8 cellular contexts compared by ENCODE assay signal in genomic region chr1:11979453-11979817, GRCh38. TPM values are rescaled to one million over a fixed set of nuclear protein-coding genes. Genes with fewer than 3 reads are reported as not detected.
DNase-seq lines count a peak whose midpoint lies in the region; ATAC-seq lines count a peak whose summit lies in the region.

No MANE protein-coding gene starts in this region.

- H3K4me1 Mint-ChIP-seq in activated CD4-positive, alpha-beta T cell treated with anti-CD3 and anti-CD28 coated beads, Interleukin-2, amount 10 ng/mL, durations not matched to agents 24 days and 14 days, result peaks cover 34% of the 10 kb centered on the region
- H3K4me1 Mint-ChIP-seq in stimulated activated naive B cell treated with anti-CD40 and anti-IgM and Interleukin-4, amounts not matched to agents 10 μg/mL and 1 μg/mL and 100 μg/mL, for 72 hours, result peaks cover 32 to 57% of the 10 kb centered on the region in 2 donors

- no peak for ATAC-seq in activated naive CD4-positive, alpha-beta T cell treated with anti-CD3 and anti-CD28 coated beads, Interleukin-2, amount 50 U/mL, for 72 hours
- no peak for ATAC-seq in stimulated activated naive B cell treated with anti-CD40 and anti-IgM and Interleukin-4, amounts not matched to agents 10 μg/mL and 1 μg/mL and 100 μg/mL, for 72 hours (replicated peaks)
- ATAC-seq in HG03159 (IDR thresholded peaks at IDR 0.05; ENCODE audit: unreplicated experiment), result no peak

- intact Hi-C loops in activated CD4-positive, alpha-beta T cell treated with anti-CD3 and anti-CD28 coated beads, Interleukin-2, amount 10 ng/mL, durations not matched to agents 24 days and 14 days (cut with micrococcal nuclease), result no loop called here

- DNase-seq in activated CD4-positive, alpha-beta T cell treated with anti-CD3 and anti-CD28 coated beads, Interleukin-2, amount 10 ng/mL, durations not matched to agents 24 days and 14 days, result no peak
- no peak for DNase-seq in activated CD4-positive, alpha-beta T cell treated with anti-CD3 and anti-CD28 coated beads, Interleukin-2, amount 50 U/mL, for 1 hour
- no peak for DNase-seq in activated naive CD4-positive, alpha-beta T cell treated with anti-CD3 and anti-CD28 coated beads, Interleukin-2, amount 50 U/mL, for 72 hours (ENCODE audit: low spot score in 2 of 2)
- DNase-seq in stimulated activated naive B cell treated with anti-CD40 and anti-IgM and Interleukin-4, amounts not matched to agents 10 μg/mL and 1 μg/mL and 100 μg/mL, for 72 hours, result no peak
- DNase-seq in T1000 (lab: John Stamatoyannopoulos, UW), result no peak
- no peak for DNase-seq in OCI-M2 (lab: John Stamatoyannopoulos, UW; ENCODE audit: unreplicated experiment)

- H3K9me3 Mint-ChIP-seq in activated CD4-positive, alpha-beta T cell treated with anti-CD3 and anti-CD28 coated beads, Interleukin-2, amount 10 ng/mL, durations not matched to agents 24 days and 14 days, result no peaks in the 10 kb centered on the region
- H3K9me3 Mint-ChIP-seq in activated naive CD4-positive, alpha-beta T cell treated with anti-CD3 and anti-CD28 coated beads, Interleukin-2, amount 50 U/mL, for 72 hours, result no peaks in the 10 kb centered on the region
- H3K9me3 Mint-ChIP-seq in stimulated activated naive B cell treated with anti-CD40 and anti-IgM and Interleukin-4, amounts not matched to agents 10 μg/mL and 1 μg/mL and 100 μg/mL, for 72 hours, result no peaks in the 10 kb centered on the region

- peak overlapping the region; percentile 85 for H3K27ac Mint-ChIP-seq in activated CD4-positive, alpha-beta T cell treated with anti-CD3 and anti-CD28 coated beads, Interleukin-2, amount 10 ng/mL, durations not matched to agents 24 days and 14 days
- H3K27ac Mint-ChIP-seq in activated naive CD4-positive, alpha-beta T cell treated with anti-CD3 and anti-CD28 coated beads, Interleukin-2, amount 50 U/mL, for 72 hours, result peak overlapping the region; percentile 84 to 95
- H3K27ac Mint-ChIP-seq in stimulated activated naive B cell treated with anti-CD40 and anti-IgM and Interleukin-4, amounts not matched to agents 10 μg/mL and 1 μg/mL and 100 μg/mL, for 72 hours, result peak overlapping the region; percentile 96

- peaks cover 26% of the 10 kb centered on the region for H3K36me3 Mint-ChIP-seq in activated CD4-positive, alpha-beta T cell treated with anti-CD3 and anti-CD28 coated beads, Interleukin-2, amount 10 ng/mL, durations not matched to agents 24 days and 14 days (ENCODE audit: low read depth)
- peaks cover 12 to 24% of the 10 kb centered on the region in 2 donors for H3K36me3 Mint-ChIP-seq in activated naive CD4-positive, alpha-beta T cell treated with anti-CD3 and anti-CD28 coated beads, Interleukin-2, amount 50 U/mL, for 72 hours
- H3K36me3 Mint-ChIP-seq in stimulated activated naive B cell treated with anti-CD40 and anti-IgM and Interleukin-4, amounts not matched to agents 10 μg/mL and 1 μg/mL and 100 μg/mL, for 72 hours, result peaks cover 24 to 34% of the 10 kb centered on the region in 2 donors

- no peaks in the 10 kb centered on the region for H3K27me3 Mint-ChIP-seq in activated CD4-positive, alpha-beta T cell treated with anti-CD3 and anti-CD28 coated beads, Interleukin-2, amount 10 ng/mL, durations not matched to agents 24 days and 14 days
- no peaks in the 10 kb centered on the region for H3K27me3 Mint-ChIP-seq in stimulated activated naive B cell treated with anti-CD40 and anti-IgM and Interleukin-4, amounts not matched to agents 10 μg/mL and 1 μg/mL and 100 μg/mL, for 72 hours

- H3K4me3 Mint-ChIP-seq in activated CD4-positive, alpha-beta T cell treated with anti-CD3 and anti-CD28 coated beads, Interleukin-2, amount 10 ng/mL, durations not matched to agents 24 days and 14 days, result peak overlapping the region; percentile 85
- peak overlapping the region; percentile 96 to 99 for H3K4me3 Mint-ChIP-seq in stimulated activated naive B cell treated with anti-CD40 and anti-IgM and Interleukin-4, amounts not matched to agents 10 μg/mL and 1 μg/mL and 100 μg/mL, for 72 hours

- peak overlapping the region; percentile 8 for H3K4me3 ChIP-seq in iPS-11a (ENCODE audit: low read depth, low read length)

RNA-seq across cellular contexts. Expression of gene MFN2, which starts 0.8 kb away (rescaled TPM):
- 84.6 and 88.7 TPM in 2 replicates for total RNA-seq in activated CD4-positive, alpha-beta T cell treated with anti-CD3 and anti-CD28 coated beads, Interleukin-2, amount 10 ng/mL, durations not matched to agents 24 days and 14 days
- 10 to 100 TPM; 54.9 to 62.3 TPM for total RNA-seq in activated naive CD4-positive, alpha-beta T cell treated with anti-CD3 and anti-CD28 coated beads, Interleukin-2, amount 50 U/mL, for 72 hours

RNA-seq across cellular contexts. Expression of gene MIIP, which starts 39.9 kb away (rescaled TPM):
- total RNA-seq in activated CD4-positive, alpha-beta T cell treated with anti-CD3 and anti-CD28 coated beads, Interleukin-2, amount 10 ng/mL, durations not matched to agents 24 days and 14 days, result 68.9 and 73.9 TPM in 2 replicates
- total RNA-seq in activated naive CD4-positive, alpha-beta T cell treated with anti-CD3 and anti-CD28 coated beads, Interleukin-2, amount 50 U/mL, for 72 hours, result 10 to 100 TPM; 30.8 to 50.4 TPM

RNA-seq across cellular contexts. Expression of gene PLOD1, which starts 44.9 kb away (rescaled TPM):
- 40.3 and 40.6 TPM in 2 replicates for total RNA-seq in activated CD4-positive, alpha-beta T cell treated with anti-CD3 and anti-CD28 coated beads, Interleukin-2, amount 10 ng/mL, durations not matched to agents 24 days and 14 days
- total RNA-seq in activated naive CD4-positive, alpha-beta T cell treated with anti-CD3 and anti-CD28 coated beads, Interleukin-2, amount 50 U/mL, for 72 hours, result 10 to 100 TPM; 17.9 to 32.8 TPM

RNA-seq across cellular contexts. Expression of gene KIAA2013, which starts 53.2 kb away (rescaled TPM):
- total RNA-seq in activated CD4-positive, alpha-beta T cell treated with anti-CD3 and anti-CD28 coated beads, Interleukin-2, amount 10 ng/mL, durations not matched to agents 24 days and 14 days, result 34.1 and 36.5 TPM in 2 replicates
- 10 to 100 TPM; 16.3 to 24.9 TPM for total RNA-seq in activated naive CD4-positive, alpha-beta T cell treated with anti-CD3 and anti-CD28 coated beads, Interleukin-2, amount 50 U/mL, for 72 hours
